ENCODE assay signal across 10 cellular contexts in genomic region chr7:143382791-143383641, GRCh38. TPM values are rescaled to one million over a fixed set of nuclear protein-coding genes. Genes with fewer than 3 reads are reported as not detected.
DNase-seq lines count a peak whose midpoint lies in the region; ATAC-seq and TF ChIP-seq lines count a peak whose summit lies in the region.
"Had no signal": no experiment of that assay in that cellular context is flagged by ENCODE, and none has a peak within 500 bp of the region (broad histone marks: within the 10 kb centered on the region; RNA-seq: fewer than 3 reads in every experiment).

No MANE protein-coding gene starts in this region.

- H3K36me3 Mint-ChIP-seq in CD4-positive, alpha-beta memory T cell = peaks cover 0 to 18% of the 10 kb centered on the region in 2 donors

- H3K79me2 ChIP-seq in parathyroid adenoma = peaks cover 5% of the 10 kb centered on the region

- H2AFZ ChIP-seq in parathyroid adenoma = no peak overlapping the region

- peak overlapping the region; percentile 76 for H3K4me2 ChIP-seq in parathyroid adenoma (ENCODE audit: low read length)

- H3K4me1 Mint-ChIP-seq in CD4-positive, alpha-beta memory T cell = peaks cover 20 to 28% (median 22%) of the 10 kb centered on the region in 4 donors

- intact Hi-C loops in CD4-positive, alpha-beta memory T cell (cut with micrococcal nuclease) = loop anchor here (5.0 kb wide), 1 partner anchor 581 kb away; no protein-coding TSS in a partner anchor

- POLR2A ChIA-PET in CD4-positive, alpha-beta memory T cell (lab: Charles Lee; ENCODE audit: partially characterized antibody) = interaction anchor here (1.2 to 9.3 kb wide), 6 partner anchors 8 to 575 kb away, joined by 3 to 215 read pairs (median 15); partner anchors contain the start of gene EPHA1
- POLR2A ChIA-PET in GM10248 (lab: Yijun Ruan, JAX) = no interaction called here

- H3K9me3 ChIP-seq in CD4-positive, alpha-beta memory T cell (ENCODE audit: control insufficient read depth in 1 of 2, low read length in 2 of 2) = no peaks in the 10 kb centered on the region
- 0 out of 2 replicates have a peak, but pooled peaks cover 2% of the 10 kb centered on the region for H3K9me3 ChIP-seq in SJSA1 (replicated peaks)
- H3K9me3 ChIP-seq in parathyroid adenoma (ENCODE audit: control insufficient read depth, low read length) = no peaks in the 10 kb centered on the region

- no peak for DNase-seq in CD4-positive, alpha-beta memory T cell
- DNase-seq in SJSA1 (ENCODE audit: low read depth in 1 of 2, low spot score in 2 of 2) (no peak), fibroblast of the aortic adventitia (ENCODE audit: low read depth) (no peak), NCI-H1694 (lab: John Stamatoyannopoulos, UW) (no peak), GM10248 (ENCODE audit: extremely low spot score) (no peak), germinal center (ENCODE audit: low spot score) (no peak)
- DNase-seq: hypothalamus, T-helper 17 cell had no signal

- peak overlapping the region in 3 of 8 donors; percentile 79 to 86 (median 81) for H3K4me3 Mint-ChIP-seq in CD4-positive, alpha-beta memory T cell
- H3K4me3 Mint-ChIP-seq: T-helper 17 cell had no signal

- CTCF ChIA-PET in CD4-positive, alpha-beta memory T cell (lab: Charles Lee; ENCODE audit: partially characterized antibody) = interaction anchor here (1.3 to 7.9 kb wide), 7 partner anchors 11 to 142 kb away, joined by 4 to 129 read pairs (median 11); partner anchors contain the start of gene EPHA1
- CTCF ChIA-PET in GM10248 (lab: Yijun Ruan, JAX) = interaction anchor here (0.9 to 2.1 kb wide), 4 partner anchors 8 to 55 kb away, joined by 3 to 8 read pairs (median 5); no protein-coding TSS in a partner anchor

- H3K27me3 ChIP-seq in CD4-positive, alpha-beta memory T cell (ENCODE audit: insufficient read depth, low read length) = no peaks in the 10 kb centered on the region
- H3K27me3 ChIP-seq in SJSA1 (replicated peaks) (no peaks in the 10 kb centered on the region), parathyroid adenoma (ENCODE audit: control insufficient read depth, insufficient read depth, low read length) (no peaks in the 10 kb centered on the region)

- no peak for ATAC-seq in GM21619 (IDR thresholded peaks at IDR 0.05; ENCODE audit: unreplicated experiment)
- ATAC-seq: T-helper 17 cell had no signal

- no peak overlapping the region for H3K9ac ChIP-seq in parathyroid adenoma

- no peak for TF ChIP-seq CTCF in fibroblast of the aortic adventitia (IDR thresholded peaks at IDR 0.05; ENCODE audit: insufficient read depth, low read length)
- TF ChIP-seq CTCF in parathyroid adenoma (IDR thresholded peaks at IDR 0.05) = no peak
- no peak for TF ChIP-seq CTCF in GM10248 (IDR thresholded peaks at IDR 0.05; ENCODE audit: control extremely low read depth, extremely low read depth, low read depth, missing control alignments)

- H3K4me3 ChIP-seq in CD4-positive, alpha-beta memory T cell (ENCODE audit: low read length in 2 of 2) = peak overlapping the region in 1 of 2 donors; percentile 97
- peak overlapping the region; percentile 77 for H3K4me3 ChIP-seq in SJSA1
- H3K4me3 ChIP-seq in fibroblast of the aortic adventitia (ENCODE audit: low read depth, low read length) = peak overlapping the region; percentile 84
- H3K4me3 ChIP-seq in parathyroid adenoma (ENCODE audit: low read depth, low read length) = peak overlapping the region; percentile 89

- H3K27ac Mint-ChIP-seq in CD4-positive, alpha-beta memory T cell = peak overlapping the region in 3 of 7 donors; percentile 85 to 87 (median 85)
- H3K27ac Mint-ChIP-seq: T-helper 17 cell had no signal

- peaks cover 23% of the 10 kb centered on the region for H3K36me3 ChIP-seq in CD4-positive, alpha-beta memory T cell (ENCODE audit: insufficient read depth, low read length)
- H3K36me3 ChIP-seq in SJSA1 (peaks cover 77% of the 10 kb centered on the region), parathyroid adenoma (ENCODE audit: control insufficient read depth, insufficient read depth, low read length) (no peaks in the 10 kb centered on the region)

- no peaks in the 10 kb centered on the region for H3K27me3 Mint-ChIP-seq in CD4-positive, alpha-beta memory T cell
- H3K27me3 Mint-ChIP-seq: T-helper 17 cell had no signal

- H3K9me3 Mint-ChIP-seq in CD4-positive, alpha-beta memory T cell = peaks cover 0 to 2% (median 0%) of the 10 kb centered on the region in 8 donors

- H3K4me1 ChIP-seq in CD4-positive, alpha-beta memory T cell (ENCODE audit: insufficient read depth, low read length) = peaks cover 75% of the 10 kb centered on the region
- peaks cover 41% of the 10 kb centered on the region for H3K4me1 ChIP-seq in SJSA1 (replicated peaks)
- peaks cover 22% of the 10 kb centered on the region for H3K4me1 ChIP-seq in parathyroid adenoma

- H3K27ac ChIP-seq in CD4-positive, alpha-beta memory T cell (ENCODE audit: low read depth, low read length) = peak overlapping the region; percentile 91
- no peak overlapping the region for H3K27ac ChIP-seq in SJSA1
- peak overlapping the region; percentile 87 for H3K27ac ChIP-seq in parathyroid adenoma

RNA-seq across cellular contexts. Expression of gene ZYX, which starts 1.9 kb away (rescaled TPM):
- 100 to 1,000 TPM; 145 to 148 TPM for total RNA-seq in CD4-positive, alpha-beta memory T cell
- polyA plus RNA-seq in CD4-positive, alpha-beta memory T cell = 100 to 1,000 TPM in 1 of 2 donors, 10 to 100 TPM in 1; 55.7 to 145 TPM
- total RNA-seq in SJSA1 (2014; rRNA removed; shearing (Covaris generic)) = 68.7 and 86.5 TPM in 2 replicates
- 41.6 and 48.4 TPM in 2 replicates for total RNA-seq in fibroblast of the aortic adventitia (ENCODE audit: low replicate concordance)

RNA-seq across cellular contexts. Expression of gene FAM131B, which starts 20.5 kb away (rescaled TPM):
- total RNA-seq in CD4-positive, alpha-beta memory T cell = under 1 TPM; 0.61 to 0.97 TPM
- polyA plus RNA-seq in CD4-positive, alpha-beta memory T cell = not detected
- 0.16 and 0.41 TPM in 2 replicates for total RNA-seq in SJSA1 (2014; rRNA removed; shearing (Covaris generic))
- total RNA-seq in fibroblast of the aortic adventitia (ENCODE audit: low replicate concordance) = 3.2 and 4.0 TPM in 2 replicates

RNA-seq across cellular contexts. Expression of gene EPHA1, which starts 25.6 kb away (rescaled TPM):
- total RNA-seq in CD4-positive, alpha-beta memory T cell = 10 to 100 TPM; 30.7 to 34.4 TPM
- 10 to 100 TPM in 1 of 2 donors, 1 to 10 TPM in 1; 4.2 to 14.4 TPM for polyA plus RNA-seq in CD4-positive, alpha-beta memory T cell
- not detected in 2 replicates for total RNA-seq in SJSA1 (2014; rRNA removed; shearing (Covaris generic))
- total RNA-seq in fibroblast of the aortic adventitia (ENCODE audit: low replicate concordance) = not detected in 2 replicates

Comparison
In these comparisons a context has a peak if more than half of its experiments do, and no peak if none do; other contexts are left out.
1. RNA of gene EPHA1, which starts 25.6 kb away (total RNA-seq): 30.7 to 34.4 TPM in CD4-positive, alpha-beta memory T cell; not detected in SJSA1 and not detected in fibroblast of the aortic adventitia; every median in the first group is over 10 times any median in the second.